In genomic region chr4:119682080-119682479, GRCh38 we compare ENCODE assay signal across 24 cellular contexts. TPM values are rescaled to one million over a fixed set of nuclear protein-coding genes. Genes with fewer than 3 reads are reported as not detected.
A peak's percentile ranks its signal among the peaks of the same experiment; 100 is the strongest.
DNase-seq lines count a peak whose midpoint lies in the region; ATAC-seq and TF ChIP-seq lines count a peak whose summit lies in the region.
"Had no signal": no experiment of that assay in that cellular context is flagged by ENCODE, and none has a peak within 500 bp of the region (broad histone marks: within the 10 kb centered on the region; RNA-seq: fewer than 3 reads in every experiment).

No MANE protein-coding gene starts in this region.

- H3K36me3 ChIP-seq in muscle layer of colon (ENCODE audit: insufficient read depth, low read length) (no peaks in the 10 kb centered on the region), ovary (no peaks in the 10 kb centered on the region)
- H3K36me3 ChIP-seq: heart right ventricle had no signal

- H3K4me3 ChIP-seq in muscle layer of colon (ENCODE audit: low read depth in 1 of 2, low read length in 2 of 2) (no peak overlapping the region), ovary (no peak overlapping the region)
- H3K4me3 ChIP-seq: heart right ventricle, testis had no signal

- 86 to 95% (median 94%) methylated on average over 2 of the region's 2 CpGs for WGBS in ovary, 3 donors

- no peak for TF ChIP-seq EP300 in ovary (IDR thresholded peaks at IDR 0.05)

- TF ChIP-seq CTCF in ovary (IDR thresholded peaks at IDR 0.05) = no peak

- no peak overlapping the region for H3K9ac ChIP-seq in muscle layer of colon (ENCODE audit: low read length)

- H3K27me3 ChIP-seq in muscle layer of colon (ENCODE audit: control insufficient read depth in 1 of 2, insufficient read depth in 2 of 2, low read length in 2 of 2) (no peaks in the 10 kb centered on the region), ovary (no peaks in the 10 kb centered on the region)
- H3K27me3 ChIP-seq: heart right ventricle, testis had no signal

- peaks cover 47% of the 10 kb centered on the region for H3K4me1 ChIP-seq in muscle layer of colon (ENCODE audit: insufficient read depth, low read length)
- H3K4me1 ChIP-seq in ovary (ENCODE audit: insufficient read depth) = no peaks in the 10 kb centered on the region
- H3K4me1 ChIP-seq: testis had no signal

- H3K9me3 ChIP-seq in muscle layer of colon (ENCODE audit: low read length) (no peaks in the 10 kb centered on the region), ovary (no peaks in the 10 kb centered on the region)
- H3K9me3 ChIP-seq: heart right ventricle, testis had no signal

- intact Hi-C loops in ovary (cut with DNase I) = no loop called here

- H3K27ac ChIP-seq in muscle layer of colon (ENCODE audit: low read depth, low read length) (peak overlapping the region; percentile 55), ovary (no peak overlapping the region)
- H3K27ac ChIP-seq: testis had no signal

- TF ChIP-seq POLR2A in ovary (IDR thresholded peaks at IDR 0.05) = no peak

- peak; percentile 93 for DNase-seq in DMS153 (lab: John Stamatoyannopoulos, UW)
- DNase-seq in LoVo (ENCODE audit: low spot score) = peak; percentile 14
- peak; percentile 17 for DNase-seq in NCI-H774 (lab: John Stamatoyannopoulos, UW)
- DNase-seq in ovary = no peak
- no peak for DNase-seq in NCI-H510A treated with DMSO at 0.1 percent for 48 hours (lab: John Stamatoyannopoulos, UW)
- no peak for DNase-seq in ureter (ENCODE audit: low spot score)
- DNase-seq: activated CD8-positive, alpha-beta T cell treated with anti-CD3 and anti-CD28 coated beads for 36 hours; CD8-positive, alpha-beta memory T cell; effector CD8-positive, alpha-beta T cell; erythroblast; GDM1; H7; heart right ventricle; mammary epithelial cell; NCI-H1105 treated with DMSO at 0.1 percent for 48 hours; NCI-H2171 treated with DMSO at 0.1 percent for 48 hours; occipital lobe; stimulated activated naive CD8-positive, alpha-beta T cell treated with anti-CD3 and anti-CD28 coated beads, Interleukin-15, Interleukin-2, amounts not matched to agents 100 U/mL and 50 U/mL, for 24 hours; T-helper 2 cell; testis had no signal

- ATAC-seq in GM19397 (IDR thresholded peaks at IDR 0.05; ENCODE audit: unreplicated experiment) = no peak
- ATAC-seq: activated CD8-positive, alpha-beta T cell treated with anti-CD3 and anti-CD28 coated beads for 36 hours; activated naive CD4-positive, alpha-beta T cell treated with anti-CD3 and anti-CD28 coated beads, Interleukin-2, amount 50 U/mL, for 72 hours; heart right ventricle; SK-N-SH treated with all-trans-retinoic acid at 6 μM for 48 hours; stimulated activated naive CD8-positive, alpha-beta T cell treated with anti-CD3 and anti-CD28 coated beads, Interleukin-15, Interleukin-2, amounts not matched to agents 100 U/mL and 50 U/mL, for 24 hours had no signal

RNA-seq across cellular contexts. Expression of gene PDE5A, which starts 53.5 kb away (rescaled TPM):
- 10 to 100 TPM in 3 of 7 donors, 1 to 10 TPM in 4; 4.6 to 19.2 (median 9.7) TPM for total RNA-seq in ovary
- polyA plus RNA-seq in ovary = 10 to 100 TPM in 1 of 2 donors, 1 to 10 TPM in 1; 4.9 to 25.3 TPM
- 74.4 TPM for total RNA-seq in ureter

Comparison
In these comparisons a context has a peak if more than half of its experiments do, and no peak if none do; other contexts are left out.
1. DNase-seq: peak in DMS153 (single experiment), LoVo (single experiment) and NCI-H774 (single experiment); none in ovary (0 of 5), NCI-H510A treated with DMSO at 0.1 percent for 48 hours (single experiment) and ureter (single experiment).